ENCODE assay signal across 8 cellular contexts in genomic region chr5:5497132-5497748, GRCh38.
DNase-seq lines count a peak whose midpoint lies in the region; ATAC-seq, FAIRE-seq and TF ChIP-seq lines count a peak whose summit lies in the region.

No MANE protein-coding gene starts in this region.

- no peak overlapping the region for H3K9ac ChIP-seq in BLaER1 treated with 17β-estradiol and CSF1 and Interleukin-3, amounts not matched to agents 10 nM and 100 nM

- FAIRE-seq in bronchial epithelial cell (lab: Jason Lieb, UNC), result no peak

- DNase-seq in HuH-7 (ENCODE audit: low spot score), result peak; percentile 64
- peak; percentile 72 for DNase-seq in NOMO-1 treated with DMSO at 0.1 percent for 48 hours (lab: John Stamatoyannopoulos, UW; ENCODE audit: unreplicated experiment)
- peak; percentile 52 for DNase-seq in bronchial epithelial cell (ENCODE audit: low read depth)
- peak; percentile 32 for DNase-seq in kidney glomerular epithelial cell (lab: John Stamatoyannopoulos, UW)
- DNase-seq in tibial artery, result peak; percentile 36 to 72

- TF ChIP-seq CTCF in bronchial epithelial cell (IDR thresholded peaks at IDR 0.05; ENCODE audit: insufficient read depth, low read length, severe bottlenecking), result peak; percentile 84
- TF ChIP-seq CTCF in tibial artery (IDR thresholded peaks at IDR 0.05), result peak; percentile 74 to 81

- no peak overlapping the region for H3K4me3 ChIP-seq in BLaER1 treated with 17β-estradiol and CSF1 and Interleukin-3, amounts not matched to agents 10 nM and 100 nM
- H3K4me3 ChIP-seq in bronchial epithelial cell (ENCODE audit: low read depth, low read length), result no peak overlapping the region
- H3K4me3 ChIP-seq in tibial artery, result no peak overlapping the region

- H3K4me1 ChIP-seq in BLaER1 treated with 17β-estradiol and CSF1 and Interleukin-3, amounts not matched to agents 10 nM and 100 nM, result peaks cover 7 to 29% (median 14%) of the 10 kb centered on the region in 10 experiments; a peak in 17 of 20 replicates
- H3K4me1 ChIP-seq in tibial artery, result peaks cover 3 to 25% (median 9%) of the 10 kb centered on the region in 4 donors

- intact Hi-C loops in tibial artery (cut with DNase I; ENCODE audit: low total_unique reads), result loop anchor here (10.0 kb wide), 1 partner anchor 948 kb away; the partner anchor contains the start of gene UBE2QL1

- no peaks in the 10 kb centered on the region for H3K9me3 ChIP-seq in BLaER1 treated with 17β-estradiol and CSF1 and Interleukin-3, amounts not matched to agents 10 nM and 100 nM (replicated peaks in 1 of 11)
- no peaks in the 10 kb centered on the region for H3K9me3 ChIP-seq in tibial artery

- H3K27me3 ChIP-seq in BLaER1 treated with 17β-estradiol and CSF1 and Interleukin-3, amounts not matched to agents 10 nM and 100 nM, result no peaks in the 10 kb centered on the region; a peak in 1 of 22 replicates
- H3K27me3 ChIP-seq in bronchial epithelial cell (ENCODE audit: control insufficient read depth, insufficient read depth, low read length), result peaks cover 2% of the 10 kb centered on the region
- no peaks in the 10 kb centered on the region for H3K27me3 ChIP-seq in tibial artery

- H3K27ac ChIP-seq in BLaER1 treated with 17β-estradiol and CSF1 and Interleukin-3, amounts not matched to agents 10 nM and 100 nM, result no peak overlapping the region
- H3K27ac ChIP-seq in tibial artery, result no peak overlapping the region

- peaks cover 0 to 4% (median 0%) of the 10 kb centered on the region in 11 experiments; a peak in 1 of 22 replicates for H4K20me1 ChIP-seq in BLaER1 treated with 17β-estradiol and CSF1 and Interleukin-3, amounts not matched to agents 10 nM and 100 nM

- H3K4me2 ChIP-seq in BLaER1 treated with 17β-estradiol and CSF1 and Interleukin-3, amounts not matched to agents 10 nM and 100 nM, result peak overlapping the region in 8 of 11 experiments; percentile 10 to 57 (median 36); a peak in 13 of 22 replicates

- peak; percentile 58 for ATAC-seq in GM18858 (IDR thresholded peaks at IDR 0.05; ENCODE audit: unreplicated experiment)
- no peak for ATAC-seq in GM19023 (IDR thresholded peaks at IDR 0.05; ENCODE audit: unreplicated experiment)

- no peaks in the 10 kb centered on the region for H3K36me3 ChIP-seq in BLaER1 treated with 17β-estradiol and CSF1 and Interleukin-3, amounts not matched to agents 10 nM and 100 nM
- H3K36me3 ChIP-seq in bronchial epithelial cell (ENCODE audit: control insufficient read depth, insufficient read depth, low read length) (no peaks in the 10 kb centered on the region), tibial artery (no peaks in the 10 kb centered on the region)
